ENCODE assay signal across 8 cellular contexts in the genomic region with DNA sequence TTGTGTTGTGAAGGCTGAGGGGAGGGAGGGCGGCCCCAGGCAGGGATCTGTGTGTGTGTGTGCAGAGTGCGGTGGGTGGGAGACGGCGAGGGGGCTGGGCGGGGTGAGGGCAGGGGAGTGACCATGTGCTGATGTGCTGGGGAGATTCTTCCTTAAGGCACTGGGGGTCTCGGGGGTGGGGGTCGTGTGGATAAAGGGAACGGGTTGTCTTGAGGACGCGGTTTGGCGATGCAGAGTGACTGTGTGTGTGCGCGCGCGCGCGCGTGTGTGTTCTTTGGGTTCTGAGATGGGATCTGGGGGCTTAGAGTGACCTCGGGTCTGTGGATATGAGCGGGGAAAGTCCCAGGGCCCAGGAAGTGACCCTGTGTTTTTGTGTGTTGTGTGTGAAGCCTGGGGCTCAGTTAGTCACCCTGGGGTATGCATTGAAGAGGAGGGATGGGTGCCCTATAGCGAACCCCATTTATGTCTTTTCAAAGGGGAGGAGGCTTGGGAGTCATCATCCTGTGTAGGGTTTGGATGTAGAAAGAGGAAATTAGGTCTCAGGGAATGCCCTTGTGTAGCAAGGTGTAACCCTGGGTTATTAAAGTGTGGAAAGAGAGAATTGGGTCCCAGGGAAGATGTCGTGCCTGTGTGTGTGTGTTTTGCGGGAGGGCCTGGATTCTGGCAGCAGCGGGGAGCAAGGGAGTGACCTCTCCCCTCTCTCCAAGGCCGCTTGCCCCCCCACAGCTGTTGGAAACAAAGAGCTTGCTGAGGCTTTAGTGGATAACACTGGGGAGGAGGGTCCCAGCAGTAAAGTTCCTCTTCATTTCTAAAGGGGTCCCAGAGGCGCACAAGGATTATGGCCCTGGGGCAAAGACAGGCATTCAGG. TPM values are rescaled to one million over a fixed set of nuclear protein-coding genes. Genes with fewer than 3 reads are reported as not detected.
DNase-seq lines count a peak whose midpoint lies in the region; ATAC-seq and TF ChIP-seq lines count a peak whose summit lies in the region.

No MANE protein-coding gene starts in this region.

- no peak overlapping the region for H4K91ac ChIP-seq in H9 (ENCODE audit: insufficient read length, low read depth, low read length)

- H2BK5ac ChIP-seq in H9 (ENCODE audit: insufficient read length, low read length): no peak overlapping the region

- no peak overlapping the region for H2AFZ ChIP-seq in H9 (ENCODE audit: low read length)

- H3K4ac ChIP-seq in H9 (ENCODE audit: low read depth, low read length): no peak overlapping the region

- peak overlapping the region; percentile 87 for H3K4me3 ChIP-seq in skeletal muscle satellite cell (ENCODE audit: low read length)

- no CpG with 5 or more reads among the region's 26 CpGs for WGBS in H9 (ENCODE audit: extremely low coverage, insufficient read length, low lambda C conversion rate)

- H3K79me1 ChIP-seq in H9 (ENCODE audit: insufficient read depth, low read depth, low read length, poor library complexity, severe bottlenecking): no peaks in the 10 kb centered on the region

- H3K4me3 Mint-ChIP-seq in H9 (peak overlapping the region; percentile 82 to 95), T-helper 17 cell (peak overlapping the region; percentile 84), glutamatergic neuron (ENCODE audit: unreplicated experiment) (peak overlapping the region; percentile 100)

- H3K36me3 Mint-ChIP-seq in H9 (ENCODE audit: insufficient read depth in 1 of 3, low read depth in 3 of 3) (peaks cover 2 to 11% (median 3%) of the 10 kb centered on the region in 3 experiments; a peak in 5 of 7 replicates), T-helper 17 cell (ENCODE audit: low read depth) (peaks cover 8% of the 10 kb centered on the region), glutamatergic neuron (ENCODE audit: unreplicated experiment) (peaks cover 13% of the 10 kb centered on the region)

- H2BK15ac ChIP-seq in H9 (ENCODE audit: low read depth, low read length): no peak overlapping the region

- no peak overlapping the region for H3K27ac ChIP-seq in H9 (ENCODE audit: insufficient read length, low read depth, low read length)

- peak overlapping the region; percentile 63 for H3K9ac ChIP-seq in H9 (ENCODE audit: extremely low read depth, insufficient read length, low read length)
- peak overlapping the region; percentile 74 for H3K9ac ChIP-seq in skeletal muscle satellite cell (ENCODE audit: low read depth, low read length)

- no peak overlapping the region for H2BK12ac ChIP-seq in H9 (ENCODE audit: insufficient read length, low read depth, low read length)

- H3T11ph ChIP-seq in H9 (ENCODE audit: low read length): no peak overlapping the region

- H3K27me3 Mint-ChIP-seq in H9 (ENCODE audit: low read depth) (no peaks in the 10 kb centered on the region), T-helper 17 cell (peaks cover 44% of the 10 kb centered on the region), glutamatergic neuron (ENCODE audit: unreplicated experiment) (peaks cover 13% of the 10 kb centered on the region)

- H2BK20ac ChIP-seq in H9 (ENCODE audit: low read depth, low read length, poor library complexity, severe bottlenecking): no peak overlapping the region

- peaks cover 36 to 42% of the 10 kb centered on the region in 2 experiments for H3K4me1 Mint-ChIP-seq in H9
- peaks cover 6% of the 10 kb centered on the region for H3K4me1 Mint-ChIP-seq in T-helper 17 cell
- peaks cover 18% of the 10 kb centered on the region for H3K4me1 Mint-ChIP-seq in glutamatergic neuron (ENCODE audit: low read depth, unreplicated experiment)

- H4K20me1 ChIP-seq in H9 (ENCODE audit: control insufficient read depth, insufficient read depth, insufficient read length): no peaks in the 10 kb centered on the region

- no peak overlapping the region for H3K23ac ChIP-seq in H9 (ENCODE audit: insufficient read length, low read depth, low read length)

- H3K4me1 ChIP-seq in H9 (ENCODE audit: insufficient read depth, low read length) (peaks cover 3% of the 10 kb centered on the region; the same call in 1 of the 2 replicates), skeletal muscle satellite cell (ENCODE audit: control insufficient read depth, insufficient read depth, low read length) (no peaks in the 10 kb centered on the region)

- H3K18ac ChIP-seq in H9 (ENCODE audit: insufficient read length, low read depth, low read length): peak overlapping the region; percentile 72

- DNase-seq in H9 (no peak), T-helper 17 cell (no peak), glutamatergic neuron (peak; percentile 59), glomerular visceral epithelial cell (ENCODE audit: extremely low spot score) (no peak)

- H3K27me3 ChIP-seq in H9 (ENCODE audit: insufficient read depth, low read length): no peaks in the 10 kb centered on the region
- H3K27me3 ChIP-seq in skeletal muscle satellite cell (ENCODE audit: control insufficient read depth, insufficient read depth, low read length): no peaks in the 10 kb centered on the region

- H3K27ac Mint-ChIP-seq in H9: peak overlapping the region; percentile 90 to 95 (median 93)
- no peak overlapping the region for H3K27ac Mint-ChIP-seq in T-helper 17 cell
- peak overlapping the region; percentile 99 for H3K27ac Mint-ChIP-seq in glutamatergic neuron (ENCODE audit: unreplicated experiment)

- peaks cover 21% of the 10 kb centered on the region; the same call in 1 of the 2 replicates for H3K79me2 ChIP-seq in H9 (ENCODE audit: insufficient read depth, low read length)

- H3K56ac ChIP-seq in H9 (ENCODE audit: insufficient read length, low read depth, low read length): no peak overlapping the region

- TF ChIP-seq CTCF in H9 (conservative IDR thresholded peaks at IDR 0.05) (no peak), glutamatergic neuron (IDR thresholded peaks at IDR 0.05; ENCODE audit: partially characterized antibody, unreplicated experiment) (no peak)

- no peak overlapping the region for H2BK120ac ChIP-seq in H9 (ENCODE audit: low read depth, low read length, poor library complexity, severe bottlenecking)

- no peak overlapping the region for H2AK5ac ChIP-seq in H9 (ENCODE audit: insufficient read length, low read length)

- H3K9me3 Mint-ChIP-seq in H9: no peaks in the 10 kb centered on the region; a peak in 1 of 5 replicates
- H3K9me3 Mint-ChIP-seq in glutamatergic neuron (ENCODE audit: unreplicated experiment): peaks cover 17% of the 10 kb centered on the region

- peak; percentile 22 for ATAC-seq in T-helper 17 cell
- ATAC-seq in GM21529 (IDR thresholded peaks at IDR 0.05; ENCODE audit: unreplicated experiment): no peak
- ATAC-seq in HG03432 (IDR thresholded peaks at IDR 0.05; ENCODE audit: unreplicated experiment): no peak
- no peak for ATAC-seq in HG03139 (IDR thresholded peaks at IDR 0.05; ENCODE audit: unreplicated experiment)

- H4K8ac ChIP-seq in H9 (replicated peaks; ENCODE audit: insufficient read length, low read depth, low read length): no peak overlapping the region

- H3K9me3 ChIP-seq in H9 (ENCODE audit: control insufficient read depth, low read depth, low read length): no peaks in the 10 kb centered on the region
- no peaks in the 10 kb centered on the region for H3K9me3 ChIP-seq in T-helper 17 cell (ENCODE audit: control insufficient read depth, low read length, poor library complexity, severe bottlenecking)
- no peaks in the 10 kb centered on the region for H3K9me3 ChIP-seq in skeletal muscle satellite cell (replicated peaks; ENCODE audit: low read length)

- no peaks in the 10 kb centered on the region for H3K36me3 ChIP-seq in skeletal muscle satellite cell (ENCODE audit: insufficient read depth, low read length)

- H3K4me2 ChIP-seq in H9 (ENCODE audit: insufficient read depth, insufficient read length, low read length) (peak overlapping the region; percentile 93), skeletal muscle satellite cell (ENCODE audit: low read length) (peak overlapping the region; percentile 98)

- peaks cover 12% of the 10 kb centered on the region for H3K23me2 ChIP-seq in H9 (ENCODE audit: insufficient read length, low read depth, low read length, poor library complexity, severe bottlenecking)

- H3K14ac ChIP-seq in H9 (ENCODE audit: insufficient read depth, low read length): peak overlapping the region; percentile 95

- no peak overlapping the region for H4K5ac ChIP-seq in H9 (ENCODE audit: insufficient read length, low read depth, low read length)

RNA-seq across cellular contexts. Expression of gene TMEFF1, which starts 1.4 kb away (rescaled TPM):
- total RNA-seq in H9 (2021) (64.7 and 65.5 TPM in 2 replicates), T-helper 17 cell (not detected), glutamatergic neuron (ENCODE audit: unreplicated experiment) (171 TPM)
- 0.44 TPM in 1 of 2 replicates, not detected in the other for total RNA-seq in skeletal muscle satellite cell (2012; rRNA removed)

RNA-seq across cellular contexts. Expression of gene MSANTD3, which starts 47.4 kb away (rescaled TPM):
- 34.0 and 35.7 TPM in 2 replicates for total RNA-seq in H9 (2021)
- 10 to 100 TPM in 1 of 2 donors, 1 to 10 TPM in 1; 9.2 to 19.6 TPM for total RNA-seq in T-helper 17 cell
- total RNA-seq in glutamatergic neuron (ENCODE audit: unreplicated experiment): 49.3 TPM
- total RNA-seq in skeletal muscle satellite cell (2012; rRNA removed): 65.1 and 69.7 TPM in 2 replicates

Comparison
In these comparisons a context has a peak if more than half of its experiments do, and no peak if none do; other contexts are left out.
1. RNA of gene TMEFF1, which starts 1.4 kb away (total RNA-seq): 171 TPM in glutamatergic neuron (single experiment) and 64.7 to 65.5 TPM in H9; not detected in T-helper 17 cell; every median in the first group is over 10 times any median in the second.
2. Peak in every context shown above with its lines, with median percentiles within 50 percentile points of each other: H3K4me3 Mint-ChIP-seq.